Comparison of ENCODE assay signal across 23 cellular contexts in the genomic region with DNA sequence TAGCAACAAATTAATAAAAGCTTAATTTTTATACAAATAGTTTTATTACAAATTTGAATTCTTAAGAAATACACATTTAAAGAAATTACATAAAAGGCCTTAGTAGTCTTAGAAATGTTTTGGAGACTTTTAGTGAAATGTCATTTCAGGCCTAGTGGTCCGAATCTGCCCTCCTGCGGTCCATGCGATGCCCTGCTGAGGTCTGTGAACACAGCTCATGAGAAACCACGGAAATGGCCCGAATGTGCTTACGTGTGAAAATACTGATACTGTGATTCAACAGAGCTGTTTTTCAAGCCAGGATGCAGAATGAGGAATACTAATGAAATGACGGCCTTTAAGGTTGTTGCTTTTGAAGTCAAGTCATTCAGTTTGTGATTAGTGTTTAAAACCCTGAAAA.
DNase-seq lines count a peak whose midpoint lies in the region; ATAC-seq and TF ChIP-seq lines count a peak whose summit lies in the region.
"Had no signal": no experiment of that assay in that cellular context is flagged by ENCODE, and none has a peak within 500 bp of the region (broad histone marks: within the 10 kb centered on the region; RNA-seq: fewer than 3 reads in every experiment).

No MANE protein-coding gene starts in this region.

- no peaks in the 10 kb centered on the region for H3K36me3 Mint-ChIP-seq in type B pancreatic cell
- H3K36me3 Mint-ChIP-seq: CD8-positive, alpha-beta T cell had no signal

- H3K4me3 Mint-ChIP-seq in type B pancreatic cell = no peak overlapping the region
- H3K4me3 Mint-ChIP-seq: B cell; CD8-positive, alpha-beta T cell had no signal

- ATAC-seq in GM19328 (IDR thresholded peaks at IDR 0.05; ENCODE audit: unreplicated experiment) = no peak
- ATAC-seq: A549; CD8-positive, alpha-beta T cell; HCT116; PC-3 had no signal

- peak; percentile 35 for DNase-seq in GM04504 (ENCODE audit: low read depth)
- peak; percentile 60 for DNase-seq in astrocyte of the cerebellum (ENCODE audit: low read depth)
- peak; percentile 68 for DNase-seq in choroid plexus epithelial cell (ENCODE audit: low read depth)
- DNase-seq in type B pancreatic cell (ENCODE audit: extremely low spot score, unreplicated experiment) = peak; percentile 8
- DNase-seq in SW 1271 (lab: John Stamatoyannopoulos, UW) = no peak
- DNase-seq in foreskin fibroblast = no peak
- DNase-seq: Caco-2; CD8-positive, alpha-beta T cell; DMS 273 treated with DMSO at 0.1 percent for 48 hours; DMS79 treated with DMSO at 0.1 percent for 48 hours; GF-D8; NCI-H1092; NCI-H1436 treated with DMSO at 0.1 percent for 48 hours; NCI-H1930; NCI-H2107; NCI-H524; NCI-H748 treated with DMSO at 0.1 percent for 48 hours; PC-3 had no signal

- in situ Hi-C loops in astrocyte of the cerebellum (cut with HindIII; ENCODE audit: low sequenced_read_pairs) = no loop called here

- TF ChIP-seq CTCF in astrocyte of the cerebellum (IDR thresholded peaks at IDR 0.05; ENCODE audit: low read depth, low read length, missing control alignments) (peak; percentile 11), choroid plexus epithelial cell (conservative IDR thresholded peaks at IDR 0.05; ENCODE audit: low read depth, low read length) (no peak), type B pancreatic cell (conservative IDR thresholded peaks at IDR 0.05) (no peak), foreskin fibroblast (IDR thresholded peaks at IDR 0.05; ENCODE audit: low read depth, low read length) (no peak)

- H3K27me3 Mint-ChIP-seq in type B pancreatic cell = no peaks in the 10 kb centered on the region
- H3K27me3 Mint-ChIP-seq: B cell had no signal

- peaks cover 1% of the 10 kb centered on the region for H3K9me3 Mint-ChIP-seq in type B pancreatic cell
- H3K9me3 Mint-ChIP-seq: CD8-positive, alpha-beta T cell had no signal

- H3K27ac Mint-ChIP-seq in type B pancreatic cell = no peak overlapping the region
- H3K27ac Mint-ChIP-seq: B cell; CD8-positive, alpha-beta T cell had no signal

- H3K4me1 Mint-ChIP-seq in type B pancreatic cell (ENCODE audit: unreplicated experiment) = no peaks in the 10 kb centered on the region
- H3K4me1 Mint-ChIP-seq: B cell had no signal

- no peak overlapping the region for H3K4me3 ChIP-seq in astrocyte of the cerebellum (ENCODE audit: low read depth, low read length)
- H3K4me3 ChIP-seq in choroid plexus epithelial cell (ENCODE audit: low read depth, low read length) = no peak overlapping the region
- no peak overlapping the region for H3K4me3 ChIP-seq in foreskin fibroblast (ENCODE audit: low read depth in 1 of 2, low read length in 2 of 2)
- H3K4me3 ChIP-seq: A549, SJSA1 had no signal

Comparison
In these comparisons a context has a peak if more than half of its experiments do, and no peak if none do; other contexts are left out.
1. DNase-seq: peak in GM04504 (single experiment), astrocyte of the cerebellum (single experiment), choroid plexus epithelial cell (single experiment) and type B pancreatic cell (single experiment); none in SW 1271 (0 of 2) and foreskin fibroblast (0 of 2).